1 cellular context compared by ENCODE assay signal in the genomic region with DNA sequence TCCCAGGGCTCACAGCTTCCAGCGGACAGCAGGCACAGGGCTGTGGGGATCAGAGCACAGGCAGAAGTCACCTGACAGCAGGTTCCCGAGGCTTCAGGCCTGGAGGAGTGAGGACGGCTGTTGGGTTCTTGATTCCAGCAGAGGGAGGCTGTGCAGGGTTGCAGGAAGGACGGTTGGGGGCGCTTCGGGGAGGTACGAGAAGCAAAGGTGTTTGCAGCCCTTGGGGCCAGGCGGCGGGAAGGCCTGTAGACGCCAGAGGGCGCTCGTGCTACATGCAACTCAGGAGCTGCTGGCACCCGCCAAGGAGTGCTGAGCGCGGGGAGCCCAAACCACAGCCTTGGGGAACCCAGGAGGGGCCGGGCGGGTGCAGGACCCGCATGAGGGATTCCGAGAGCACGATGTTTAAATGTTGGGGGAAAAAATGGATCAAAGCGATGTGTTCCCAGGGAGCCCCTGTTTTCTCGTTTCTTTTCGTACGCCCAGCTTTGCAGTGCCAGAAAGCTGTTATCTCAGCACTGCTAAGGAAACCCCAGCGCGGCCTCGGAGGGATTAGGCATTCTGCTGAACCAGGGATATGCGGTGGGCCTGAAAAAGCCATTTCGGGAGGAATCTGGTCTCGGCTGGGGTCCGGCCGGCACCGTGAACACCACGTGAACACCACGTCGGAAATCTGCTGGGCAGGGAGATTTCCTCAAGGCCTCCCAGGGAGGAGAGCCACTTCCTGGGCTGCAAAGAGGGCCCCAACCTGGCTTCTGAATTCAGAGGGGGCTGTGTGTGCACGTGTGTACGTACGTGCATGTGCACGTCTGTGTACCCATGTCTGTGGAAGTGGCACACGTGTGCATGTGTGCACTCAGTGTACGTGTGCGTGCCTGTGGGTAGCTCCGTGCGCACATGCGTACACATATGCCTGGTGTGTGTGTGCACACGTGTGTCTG.
TF ChIP-seq lines count a peak whose summit lies in the region.

No MANE protein-coding gene starts in this region.

TF ChIP-seq in K562, 482 proteins besides CTCF, POLR2A, EP300 and RAD21 (continued from another document):
- TF ChIP-seq, protein P1, sequence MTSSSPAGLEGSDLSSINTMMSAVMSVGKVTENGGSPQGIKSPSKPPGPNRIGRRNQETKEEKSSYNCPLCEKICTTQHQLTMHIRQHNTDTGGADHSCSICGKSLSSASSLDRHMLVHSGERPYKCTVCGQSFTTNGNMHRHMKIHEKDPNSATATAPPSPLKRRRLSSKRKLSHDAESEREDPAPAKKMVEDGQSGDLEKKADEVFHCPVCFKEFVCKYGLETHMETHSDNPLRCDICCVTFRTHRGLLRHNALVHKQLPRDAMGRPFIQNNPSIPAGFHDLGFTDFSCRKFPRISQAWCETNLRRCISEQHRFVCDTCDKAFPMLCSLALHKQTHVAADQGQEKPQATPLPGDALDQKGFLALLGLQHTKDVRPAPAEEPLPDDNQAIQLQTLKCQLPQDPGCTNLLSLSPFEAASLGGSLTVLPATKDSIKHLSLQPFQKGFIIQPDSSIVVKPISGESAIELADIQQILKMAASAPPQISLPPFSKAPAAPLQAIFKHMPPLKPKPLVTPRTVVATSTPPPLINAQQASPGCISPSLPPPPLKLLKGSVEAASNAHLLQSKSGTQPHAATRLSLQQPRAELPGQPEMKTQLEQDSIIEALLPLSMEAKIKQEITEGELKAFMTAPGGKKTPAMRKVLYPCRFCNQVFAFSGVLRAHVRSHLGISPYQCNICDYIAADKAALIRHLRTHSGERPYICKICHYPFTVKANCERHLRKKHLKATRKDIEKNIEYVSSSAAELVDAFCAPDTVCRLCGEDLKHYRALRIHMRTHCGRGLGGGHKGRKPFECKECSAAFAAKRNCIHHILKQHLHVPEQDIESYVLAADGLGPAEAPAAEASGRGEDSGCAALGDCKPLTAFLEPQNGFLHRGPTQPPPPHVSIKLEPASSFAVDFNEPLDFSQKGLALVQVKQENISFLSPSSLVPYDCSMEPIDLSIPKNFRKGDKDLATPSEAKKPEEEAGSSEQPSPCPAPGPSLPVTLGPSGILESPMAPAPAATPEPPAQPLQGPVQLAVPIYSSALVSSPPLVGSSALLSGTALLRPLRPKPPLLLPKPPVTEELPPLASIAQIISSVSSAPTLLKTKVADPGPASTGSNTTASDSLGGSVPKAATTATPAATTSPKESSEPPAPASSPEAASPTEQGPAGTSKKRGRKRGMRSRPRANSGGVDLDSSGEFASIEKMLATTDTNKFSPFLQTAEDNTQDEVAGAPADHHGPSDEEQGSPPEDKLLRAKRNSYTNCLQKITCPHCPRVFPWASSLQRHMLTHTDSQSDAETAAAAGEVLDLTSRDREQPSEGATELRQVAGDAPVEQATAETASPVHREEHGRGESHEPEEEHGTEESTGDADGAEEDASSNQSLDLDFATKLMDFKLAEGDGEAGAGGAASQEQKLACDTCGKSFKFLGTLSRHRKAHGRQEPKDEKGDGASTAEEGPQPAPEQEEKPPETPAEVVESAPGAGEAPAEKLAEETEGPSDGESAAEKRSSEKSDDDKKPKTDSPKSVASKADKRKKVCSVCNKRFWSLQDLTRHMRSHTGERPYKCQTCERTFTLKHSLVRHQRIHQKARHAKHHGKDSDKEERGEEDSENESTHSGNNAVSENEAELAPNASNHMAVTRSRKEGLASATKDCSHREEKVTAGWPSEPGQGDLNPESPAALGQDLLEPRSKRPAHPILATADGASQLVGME (CRISPR knock-in tag; IDR thresholded peaks at IDR 0.05), result no peak
- no peak for TF ChIP-seq ZBTB7A (IDR thresholded peaks at IDR 0.05; ENCODE audit: borderline replicate concordance, control insufficient read depth, low read depth, low read length)
- no peak for TF ChIP-seq PRPF4 (IDR thresholded peaks at IDR 0.05; ENCODE audit: insufficient read depth, low read depth, low read length, poor library complexity, severe bottlenecking)
- TF ChIP-seq TSC22D4 (tag; IDR thresholded peaks at IDR 0.05), result no peak
- no peak for TF ChIP-seq TEAD2 (tag; IDR thresholded peaks at IDR 0.05)
- no peak for TF ChIP-seq ESRRB (CRISPR knock-in tag; IDR thresholded peaks at IDR 0.05; ENCODE audit: borderline replicate concordance)
- TF ChIP-seq, protein P2, sequence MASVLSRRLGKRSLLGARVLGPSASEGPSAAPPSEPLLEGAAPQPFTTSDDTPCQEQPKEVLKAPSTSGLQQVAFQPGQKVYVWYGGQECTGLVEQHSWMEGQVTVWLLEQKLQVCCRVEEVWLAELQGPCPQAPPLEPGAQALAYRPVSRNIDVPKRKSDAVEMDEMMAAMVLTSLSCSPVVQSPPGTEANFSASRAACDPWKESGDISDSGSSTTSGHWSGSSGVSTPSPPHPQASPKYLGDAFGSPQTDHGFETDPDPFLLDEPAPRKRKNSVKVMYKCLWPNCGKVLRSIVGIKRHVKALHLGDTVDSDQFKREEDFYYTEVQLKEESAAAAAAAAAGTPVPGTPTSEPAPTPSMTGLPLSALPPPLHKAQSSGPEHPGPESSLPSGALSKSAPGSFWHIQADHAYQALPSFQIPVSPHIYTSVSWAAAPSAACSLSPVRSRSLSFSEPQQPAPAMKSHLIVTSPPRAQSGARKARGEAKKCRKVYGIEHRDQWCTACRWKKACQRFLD (CRISPR knock-in tag; IDR thresholded peaks at IDR 0.05), result peak; percentile 75
- no peak for TF ChIP-seq ZBTB17 (CRISPR knock-in tag; IDR thresholded peaks at IDR 0.05)
- TF ChIP-seq NR1H2 (CRISPR knock-in tag; IDR thresholded peaks at IDR 0.05), result no peak
- peak in 1 of 3 experiments; percentile 54 for TF ChIP-seq YY1 (IDR thresholded peaks at IDR 0.05; ENCODE audit: borderline replicate concordance in 1 of 3, control insufficient read depth in 1 of 3, extremely low read depth in 1 of 3, insufficient read depth in 3 of 3, insufficient read length in 1 of 3, insufficient replicate concordance in 2 of 3, low read depth in 1 of 3, low read length in 2 of 3)
- TF ChIP-seq ZBED1 (IDR thresholded peaks at IDR 0.05), result no peak
- TF ChIP-seq ZNF175 (CRISPR knock-in tag; IDR thresholded peaks at IDR 0.05; ENCODE audit: low read depth), result no peak; the same call in 1 of the 2 replicates
- TF ChIP-seq CC2D1A (IDR thresholded peaks at IDR 0.05), result peak; percentile 94
- TF ChIP-seq, protein P3, sequence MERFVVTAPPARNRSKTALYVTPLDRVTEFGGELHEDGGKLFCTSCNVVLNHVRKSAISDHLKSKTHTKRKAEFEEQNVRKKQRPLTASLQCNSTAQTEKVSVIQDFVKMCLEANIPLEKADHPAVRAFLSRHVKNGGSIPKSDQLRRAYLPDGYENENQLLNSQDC (CRISPR knock-in tag; IDR thresholded peaks at IDR 0.05), result no peak
- TF ChIP-seq ELF4 (CRISPR knock-in tag; IDR thresholded peaks at IDR 0.05), result no peak
- peak; percentile 18 for TF ChIP-seq FIP1L1 (IDR thresholded peaks at IDR 0.05; ENCODE audit: low read depth, low read length, poor library complexity, severe bottlenecking)
- no peak; the same call in 1 of the 2 replicates for TF ChIP-seq HCFC1 (IDR thresholded peaks at IDR 0.05; ENCODE audit: low read depth, low read length)
- TF ChIP-seq GABPB2 (CRISPR knock-in tag; conservative IDR thresholded peaks at IDR 0.05), result no peak
- TF ChIP-seq RCOR1 (IDR thresholded peaks at IDR 0.05; ENCODE audit: borderline replicate concordance in 1 of 2, low read depth in 2 of 2, low read length in 2 of 2), result peak in 1 of 2 experiments; percentile 14; a peak in 1 of 4 replicates
- TF ChIP-seq RAD51 (IDR thresholded peaks at IDR 0.05; ENCODE audit: borderline replicate concordance, low read depth), result no peak
